ENCODE assay signal across 30 cellular contexts in genomic region chr4:168259096-168259495, GRCh38. TPM values are rescaled to one million over a fixed set of nuclear protein-coding genes. Genes with fewer than 3 reads are reported as not detected.
DNase-seq lines count a peak whose midpoint lies in the region; ATAC-seq lines count a peak whose summit lies in the region.
"Had no signal": no experiment of that assay in that cellular context is flagged by ENCODE, and none has a peak within 500 bp of the region (broad histone marks: within the 10 kb centered on the region; RNA-seq: fewer than 3 reads in every experiment).

No MANE protein-coding gene starts in this region.

- no peak for DNase-seq in effector CD8-positive, alpha-beta T cell (lab: John Stamatoyannopoulos, UW)
- DNase-seq in NOMO-1 treated with DMSO at 0.1 percent for 48 hours (lab: John Stamatoyannopoulos, UW; ENCODE audit: unreplicated experiment) (no peak), T-helper 17 cell (no peak)
- DNase-seq: activated CD4-positive, alpha-beta T cell treated with anti-CD3 and anti-CD28 coated beads, Interleukin-2, amount 10 ng/mL, durations not matched to agents 24 days and 14 days; activated gamma-delta T cell treated with Interleukin-2 at 50 U/mL for 16 hours; activated naive CD8-positive, alpha-beta T cell treated with anti-CD3 and anti-CD28 coated beads, Interleukin-2, amount 50 U/mL, for 24 hours; activated T-cell treated with anti-CD3 and anti-CD28 coated beads, Interleukin-2, amount 50 U/mL, for 24 hours; C1 segment of cervical spinal cord; Caco-2; cerebellar nuclear complex; DND-41; gastrocnemius medialis; left ventricle myocardium superior; NCI-H2029; NCI-H526; sigmoid colon; stimulated activated naive B cell treated with anti-CD40 and anti-IgM and Interleukin-4, amounts not matched to agents 10 μg/mL and 1 μg/mL and 100 μg/mL, for 72 hours; SW 1271; T1000; uterus; WERI-Rb-1 had no signal

- no peak overlapping the region for H3K27ac Mint-ChIP-seq in T-helper 17 cell
- H3K27ac Mint-ChIP-seq: activated CD4-positive, alpha-beta T cell treated with anti-CD3 and anti-CD28 coated beads, Interleukin-2, amount 10 ng/mL, durations not matched to agents 24 days and 14 days; activated naive CD8-positive, alpha-beta T cell treated with anti-CD3 and anti-CD28 coated beads, Interleukin-2, amount 50 U/mL, for 24 hours; activated T-cell treated with anti-CD3 and anti-CD28 coated beads, Interleukin-2, amount 50 U/mL, for 24 hours; stimulated activated naive B cell treated with anti-CD40 and anti-IgM and Interleukin-4, amounts not matched to agents 10 μg/mL and 1 μg/mL and 100 μg/mL, for 72 hours had no signal

- no peak overlapping the region for H3K4me3 Mint-ChIP-seq in T-helper 17 cell
- H3K4me3 Mint-ChIP-seq: activated CD4-positive, alpha-beta T cell treated with anti-CD3 and anti-CD28 coated beads, Interleukin-2, amount 10 ng/mL, durations not matched to agents 24 days and 14 days; activated naive CD8-positive, alpha-beta T cell treated with anti-CD3 and anti-CD28 coated beads, Interleukin-2, amount 50 U/mL, for 24 hours; activated T-cell treated with anti-CD3 and anti-CD28 coated beads, Interleukin-2, amount 50 U/mL, for 24 hours; stimulated activated naive B cell treated with anti-CD40 and anti-IgM and Interleukin-4, amounts not matched to agents 10 μg/mL and 1 μg/mL and 100 μg/mL, for 72 hours had no signal

- H3K4me1 Mint-ChIP-seq in T-helper 17 cell, result peaks cover 2% of the 10 kb centered on the region

- peaks cover 12% of the 10 kb centered on the region for H3K36me3 Mint-ChIP-seq in T-helper 17 cell (ENCODE audit: low read depth)

- H3K9me3 ChIP-seq in T-helper 17 cell (ENCODE audit: control insufficient read depth, low read length, poor library complexity, severe bottlenecking), result no peaks in the 10 kb centered on the region
- H3K9me3 ChIP-seq: Caco-2, gastrocnemius medialis, neutrophil, sigmoid colon, suprapubic skin, uterus had no signal

- no peaks in the 10 kb centered on the region for H3K27me3 Mint-ChIP-seq in T-helper 17 cell
- H3K27me3 Mint-ChIP-seq: activated CD4-positive, alpha-beta T cell treated with anti-CD3 and anti-CD28 coated beads, Interleukin-2, amount 10 ng/mL, durations not matched to agents 24 days and 14 days; activated naive CD8-positive, alpha-beta T cell treated with anti-CD3 and anti-CD28 coated beads, Interleukin-2, amount 50 U/mL, for 24 hours; activated T-cell treated with anti-CD3 and anti-CD28 coated beads, Interleukin-2, amount 50 U/mL, for 24 hours; stimulated activated naive B cell treated with anti-CD40 and anti-IgM and Interleukin-4, amounts not matched to agents 10 μg/mL and 1 μg/mL and 100 μg/mL, for 72 hours had no signal

- ATAC-seq in GM18867 (IDR thresholded peaks at IDR 0.05; ENCODE audit: unreplicated experiment) (peak; percentile 73), GM19452 (IDR thresholded peaks at IDR 0.05; ENCODE audit: unreplicated experiment) (peak; percentile 74), GM21723 (IDR thresholded peaks at IDR 0.05; ENCODE audit: unreplicated experiment) (peak; percentile 66), HG03565 (IDR thresholded peaks at IDR 0.05; ENCODE audit: unreplicated experiment) (peak; percentile 42), T-helper 17 cell (no peak)
- ATAC-seq: activated naive CD8-positive, alpha-beta T cell treated with anti-CD3 and anti-CD28 coated beads, Interleukin-2, amount 50 U/mL, for 24 hours; gastrocnemius medialis; HCT116; K562; left ventricle myocardium superior; Panc1; stimulated activated naive B cell treated with anti-CD40 and anti-IgM and Interleukin-4, amounts not matched to agents 10 μg/mL and 1 μg/mL and 100 μg/mL, for 72 hours had no signal

RNA-seq across cellular contexts. Expression of gene DDX60, which starts 59.5 kb away (rescaled TPM):
- total RNA-seq in T-helper 17 cell, result 10 to 100 TPM; 13.9 to 14.5 TPM
